In the genomic region with DNA sequence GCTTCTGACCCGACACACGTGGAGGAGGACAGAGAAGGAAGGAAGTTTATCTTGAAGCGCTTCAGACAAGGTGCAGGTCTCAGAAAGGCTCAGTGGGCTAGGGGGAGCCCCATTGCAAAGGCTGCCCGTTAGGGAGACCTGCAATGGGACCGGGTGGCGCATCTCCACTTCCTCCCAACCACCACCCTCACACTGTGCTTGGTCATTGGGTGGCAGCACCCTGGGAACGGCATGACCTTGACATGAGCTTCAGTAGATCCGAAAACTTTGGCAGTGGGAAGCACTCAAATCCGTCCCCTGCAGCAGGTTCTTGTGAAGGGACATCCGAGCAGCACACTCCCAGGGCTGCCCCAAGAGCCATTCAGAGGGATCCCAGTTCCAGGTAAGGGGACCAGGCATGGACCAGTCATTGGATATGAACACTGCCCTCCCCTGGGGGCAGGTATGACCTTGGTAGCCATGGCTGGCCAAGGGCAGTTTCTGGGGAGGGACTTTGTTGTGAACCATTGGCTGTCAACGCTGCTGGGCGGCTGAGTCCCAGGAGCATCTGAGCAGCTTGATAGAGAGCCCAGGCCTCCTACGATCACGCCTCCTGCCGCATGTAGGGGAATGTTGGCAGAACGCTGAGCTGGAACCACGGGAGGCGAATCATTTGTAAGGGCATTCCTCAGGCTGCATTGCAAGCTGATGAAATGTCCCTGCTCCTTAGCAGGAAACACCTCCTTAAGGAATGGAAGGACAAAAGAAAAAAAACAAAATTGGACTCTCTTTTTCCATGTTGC, we compare ENCODE assay signal across 1 cellular context.
TF ChIP-seq lines count a peak whose summit lies in the region.

No MANE protein-coding gene starts in this region.

TF ChIP-seq in IMR-90, 13 proteins besides CTCF, POLR2A, EP300 and RAD21 (continued from another document):
- TF ChIP-seq MAFK (IDR thresholded peaks at IDR 0.05; ENCODE audit: low read depth, low read length): no peak
TF ChIP-seq in IMR-90: peak in this region for 0.
